In the genomic region with DNA sequence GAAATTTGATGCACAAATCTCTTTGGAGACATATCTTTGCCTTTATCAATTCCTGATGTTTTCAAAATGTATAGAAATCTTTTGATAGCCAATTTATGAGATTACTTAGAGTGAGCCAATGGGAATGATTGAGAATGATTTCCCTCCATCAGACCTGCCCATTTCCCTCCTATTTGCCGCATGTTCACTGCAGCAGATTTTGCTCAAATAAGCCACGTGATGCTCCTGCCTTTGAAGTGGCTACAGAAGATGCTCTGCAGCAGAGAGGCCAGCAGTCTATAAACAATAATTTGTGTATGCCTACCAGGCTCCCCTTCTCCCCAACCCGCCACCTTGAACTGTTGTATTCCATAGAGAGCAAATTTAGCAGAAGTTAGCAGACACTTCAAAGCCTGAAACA, we compare ENCODE assay signal across 1 cellular context.
TF ChIP-seq lines count a peak whose summit lies in the region.

No MANE protein-coding gene starts in this region.

TF ChIP-seq in GM23338, 12 proteins besides CTCF, POLR2A, EP300 and RAD21 (continued from another document):
- TF ChIP-seq, protein P1, sequence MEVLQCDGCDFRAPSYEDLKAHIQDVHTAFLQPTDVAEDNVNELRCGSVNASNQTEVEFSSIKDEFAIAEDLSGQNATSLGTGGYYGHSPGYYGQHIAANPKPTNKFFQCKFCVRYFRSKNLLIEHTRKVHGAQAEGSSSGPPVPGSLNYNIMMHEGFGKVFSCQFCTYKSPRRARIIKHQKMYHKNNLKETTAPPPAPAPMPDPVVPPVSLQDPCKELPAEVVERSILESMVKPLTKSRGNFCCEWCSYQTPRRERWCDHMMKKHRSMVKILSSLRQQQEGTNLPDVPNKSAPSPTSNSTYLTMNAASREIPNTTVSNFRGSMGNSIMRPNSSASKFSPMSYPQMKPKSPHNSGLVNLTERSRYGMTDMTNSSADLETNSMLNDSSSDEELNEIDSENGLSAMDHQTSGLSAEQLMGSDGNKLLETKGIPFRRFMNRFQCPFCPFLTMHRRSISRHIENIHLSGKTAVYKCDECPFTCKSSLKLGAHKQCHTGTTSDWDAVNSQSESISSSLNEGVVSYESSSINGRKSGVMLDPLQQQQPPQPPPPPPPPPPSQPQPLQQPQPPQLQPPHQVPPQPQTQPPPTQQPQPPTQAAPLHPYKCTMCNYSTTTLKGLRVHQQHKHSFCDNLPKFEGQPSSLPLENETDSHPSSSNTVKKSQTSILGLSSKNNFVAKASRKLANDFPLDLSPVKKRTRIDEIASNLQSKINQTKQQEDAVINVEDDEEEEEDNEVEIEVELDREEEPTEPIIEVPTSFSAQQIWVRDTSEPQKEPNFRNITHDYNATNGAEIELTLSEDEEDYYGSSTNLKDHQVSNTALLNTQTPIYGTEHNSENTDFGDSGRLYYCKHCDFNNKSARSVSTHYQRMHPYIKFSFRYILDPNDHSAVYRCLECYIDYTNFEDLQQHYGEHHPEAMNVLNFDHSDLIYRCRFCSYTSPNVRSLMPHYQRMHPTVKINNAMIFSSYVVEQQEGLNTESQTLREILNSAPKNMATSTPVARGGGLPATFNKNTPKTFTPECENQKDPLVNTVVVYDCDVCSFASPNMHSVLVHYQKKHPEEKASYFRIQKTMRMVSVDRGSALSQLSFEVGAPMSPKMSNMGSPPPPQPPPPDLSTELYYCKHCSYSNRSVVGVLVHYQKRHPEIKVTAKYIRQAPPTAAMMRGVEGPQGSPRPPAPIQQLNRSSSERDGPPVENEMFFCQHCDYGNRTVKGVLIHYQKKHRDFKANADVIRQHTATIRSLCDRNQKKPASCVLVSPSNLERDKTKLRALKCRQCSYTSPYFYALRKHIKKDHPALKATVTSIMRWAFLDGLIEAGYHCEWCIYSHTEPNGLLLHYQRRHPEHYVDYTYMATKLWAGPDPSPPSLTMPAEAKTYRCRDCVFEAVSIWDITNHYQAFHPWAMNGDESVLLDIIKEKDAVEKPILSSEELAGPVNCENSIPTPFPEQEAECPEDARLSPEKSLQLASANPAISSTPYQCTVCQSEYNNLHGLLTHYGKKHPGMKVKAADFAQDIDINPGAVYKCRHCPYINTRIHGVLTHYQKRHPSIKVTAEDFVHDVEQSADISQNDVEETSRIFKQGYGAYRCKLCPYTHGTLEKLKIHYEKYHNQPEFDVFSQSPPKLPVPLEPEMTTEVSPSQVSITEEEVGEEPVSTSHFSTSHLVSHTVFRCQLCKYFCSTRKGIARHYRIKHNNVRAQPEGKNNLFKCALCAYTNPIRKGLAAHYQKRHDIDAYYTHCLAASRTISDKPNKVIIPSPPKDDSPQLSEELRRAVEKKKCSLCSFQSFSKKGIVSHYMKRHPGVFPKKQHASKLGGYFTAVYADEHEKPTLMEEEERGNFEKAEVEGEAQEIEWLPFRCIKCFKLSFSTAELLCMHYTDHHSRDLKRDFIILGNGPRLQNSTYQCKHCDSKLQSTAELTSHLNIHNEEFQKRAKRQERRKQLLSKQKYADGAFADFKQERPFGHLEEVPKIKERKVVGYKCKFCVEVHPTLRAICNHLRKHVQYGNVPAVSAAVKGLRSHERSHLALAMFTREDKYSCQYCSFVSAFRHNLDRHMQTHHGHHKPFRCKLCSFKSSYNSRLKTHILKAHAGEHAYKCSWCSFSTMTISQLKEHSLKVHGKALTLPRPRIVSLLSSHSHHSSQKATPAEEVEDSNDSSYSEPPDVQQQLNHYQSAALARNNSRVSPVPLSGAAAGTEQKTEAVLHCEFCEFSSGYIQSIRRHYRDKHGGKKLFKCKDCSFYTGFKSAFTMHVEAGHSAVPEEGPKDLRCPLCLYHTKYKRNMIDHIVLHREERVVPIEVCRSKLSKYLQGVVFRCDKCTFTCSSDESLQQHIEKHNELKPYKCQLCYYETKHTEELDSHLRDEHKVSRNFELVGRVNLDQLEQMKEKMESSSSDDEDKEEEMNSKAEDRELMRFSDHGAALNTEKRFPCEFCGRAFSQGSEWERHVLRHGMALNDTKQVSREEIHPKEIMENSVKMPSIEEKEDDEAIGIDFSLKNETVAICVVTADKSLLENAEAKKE (CRISPR knock-in tag; IDR thresholded peaks at IDR 0.05), result no peak
